Comparison of ENCODE assay signal across 1 cellular context in genomic region chr19:1251503-1252220, GRCh38.
TF ChIP-seq lines count a peak whose summit lies in the region.

No MANE protein-coding gene starts in this region.

TF ChIP-seq in HepG2, 621 proteins besides CTCF, POLR2A, EP300 and RAD21 (continued from another document and continues in another):
- TF ChIP-seq KIAA2018 (CRISPR knock-in tag; IDR thresholded peaks at IDR 0.05; ENCODE audit: borderline replicate concordance) (no peak), RORA (CRISPR knock-in tag; IDR thresholded peaks at IDR 0.05) (no peak), HMGXB4 (CRISPR knock-in tag; IDR thresholded peaks at IDR 0.05; ENCODE audit: borderline replicate concordance in 1 of 2, low read depth in 1 of 2) (peak in 1 of 2 experiments; percentile 39; a peak in 1 of 4 replicates), PBX2 (CRISPR knock-in tag; IDR thresholded peaks at IDR 0.05) (no peak), REPIN1 (CRISPR knock-in tag; IDR thresholded peaks at IDR 0.05; ENCODE audit: borderline replicate concordance, low read depth) (peak; percentile 58; the same call in 1 of the 2 replicates), EED (CRISPR knock-in tag; IDR thresholded peaks at IDR 0.05) (no peak; the same call in 1 of the 2 replicates), MIER3 (CRISPR knock-in tag; IDR thresholded peaks at IDR 0.05; ENCODE audit: borderline replicate concordance) (no peak), TBL1XR1 (IDR thresholded peaks at IDR 0.05; ENCODE audit: borderline replicate concordance, low read length, partially characterized antibody) (peak; percentile 13), ZBTB7A (CRISPR knock-in tag; IDR thresholded peaks at IDR 0.05) (no peak; the same call in 1 of the 2 replicates), NR2F2 (IDR thresholded peaks at IDR 0.05; ENCODE audit: borderline replicate concordance, low read depth) (no peak), IKZF5 (CRISPR knock-in tag; IDR thresholded peaks at IDR 0.05) (no peak; the same call in 1 of the 2 replicates), JUN (CRISPR knock-in tag; IDR thresholded peaks at IDR 0.05) (no peak), PITX1 (CRISPR knock-in tag; IDR thresholded peaks at IDR 0.05) (no peak), ADNP (CRISPR knock-in tag; IDR thresholded peaks at IDR 0.05) (no peak), BHLHE40 (IDR thresholded peaks at IDR 0.05; ENCODE audit: low read length) (no peak), STAG1 (CRISPR knock-in tag; IDR thresholded peaks at IDR 0.05) (no peak), ATF7-NPFF (CRISPR knock-in tag; IDR thresholded peaks at IDR 0.05; ENCODE audit: low read depth) (no peak), ZNF333 (CRISPR knock-in tag; IDR thresholded peaks at IDR 0.05; ENCODE audit: borderline replicate concordance) (0 out of 2 replicates have a peak, but pooled peaks have one; percentile 55), RFX1 (IDR thresholded peaks at IDR 0.05) (no peak), TFDP1 (CRISPR knock-in tag; IDR thresholded peaks at IDR 0.05; ENCODE audit: borderline replicate concordance) (no peak), ZNF225 (CRISPR knock-in tag; IDR thresholded peaks at IDR 0.05) (0 out of 2 replicates have a peak, but pooled peaks have one; percentile 15), TEAD2 (CRISPR knock-in tag; IDR thresholded peaks at IDR 0.05) (no peak), ZNF30 (CRISPR knock-in tag; IDR thresholded peaks at IDR 0.05) (no peak), CAMTA2 (CRISPR knock-in tag; IDR thresholded peaks at IDR 0.05; ENCODE audit: borderline replicate concordance) (no peak), ZNF7 (CRISPR knock-in tag; IDR thresholded peaks at IDR 0.05) (no peak), CBX1 (IDR thresholded peaks at IDR 0.05; ENCODE audit: low read depth) (no peak), TCF7 (IDR thresholded peaks at IDR 0.05; ENCODE audit: low read depth) (no peak), PRPF4 (IDR thresholded peaks at IDR 0.05; ENCODE audit: low read depth, low read length, poor library complexity, severe bottlenecking) (no peak), ARID2 (CRISPR knock-in tag; IDR thresholded peaks at IDR 0.05; ENCODE audit: borderline replicate concordance) (no peak), RFX3 (CRISPR knock-in tag; IDR thresholded peaks at IDR 0.05) (no peak), MED8 (CRISPR knock-in tag; IDR thresholded peaks at IDR 0.05; ENCODE audit: insufficient replicate concordance) (no peak), GLI4 (CRISPR knock-in tag; IDR thresholded peaks at IDR 0.05; ENCODE audit: borderline replicate concordance) (no peak; the same call in 1 of the 2 replicates), THAP7 (CRISPR knock-in tag; IDR thresholded peaks at IDR 0.05) (no peak), E2F1 (CRISPR knock-in tag; IDR thresholded peaks at IDR 0.05) (no peak), NR2F6 (IDR thresholded peaks at IDR 0.05) (no peak; the same call in 1 of the 2 replicates), NR2F6 (CRISPR knock-in tag; IDR thresholded peaks at IDR 0.05) (no peak), ZNF263 (CRISPR knock-in tag; IDR thresholded peaks at IDR 0.05) (no peak), ZNF790 (CRISPR knock-in tag; IDR thresholded peaks at IDR 0.05; ENCODE audit: borderline replicate concordance) (peak; percentile 73; the same call in 1 of the 2 replicates), ZNF275 (CRISPR knock-in tag; IDR thresholded peaks at IDR 0.05; ENCODE audit: borderline replicate concordance) (no peak), XRCC5 (optimal IDR thresholded peaks at IDR 0.05; ENCODE audit: low read length) (no peak), PCBP2 (optimal IDR thresholded peaks at IDR 0.05; ENCODE audit: low read depth, low read length, poor library complexity, severe bottlenecking) (no peak), SNAPC2 (CRISPR knock-in tag; IDR thresholded peaks at IDR 0.05) (0 out of 2 replicates have a peak, but pooled peaks have one; percentile 20), ZNF326 (CRISPR knock-in tag; IDR thresholded peaks at IDR 0.05; ENCODE audit: borderline replicate concordance) (no peak), TOPORS (CRISPR knock-in tag; IDR thresholded peaks at IDR 0.05) (no peak), GATA4 (IDR thresholded peaks at IDR 0.05; ENCODE audit: borderline replicate concordance, low read depth) (no peak), PHF20 (CRISPR knock-in tag; IDR thresholded peaks at IDR 0.05) (no peak), ZUFSP (CRISPR knock-in tag; IDR thresholded peaks at IDR 0.05; ENCODE audit: borderline replicate concordance) (no peak), SIX4 (CRISPR knock-in tag; IDR thresholded peaks at IDR 0.05) (no peak), SRSF1 (optimal IDR thresholded peaks at IDR 0.05; ENCODE audit: low read depth, low read length) (peak; percentile 75), ZC3H13 (CRISPR knock-in tag; IDR thresholded peaks at IDR 0.05) (peak; percentile 82), NCOR1 (IDR thresholded peaks at IDR 0.05; ENCODE audit: borderline replicate concordance, low read length) (peak; percentile 58; the same call in 1 of the 2 replicates), FOXC1 (CRISPR knock-in tag; IDR thresholded peaks at IDR 0.05; ENCODE audit: borderline replicate concordance) (peak; percentile 19; the same call in 1 of the 2 replicates)
